Comparison of ENCODE assay signal across 31 cellular contexts in the genomic region with DNA sequence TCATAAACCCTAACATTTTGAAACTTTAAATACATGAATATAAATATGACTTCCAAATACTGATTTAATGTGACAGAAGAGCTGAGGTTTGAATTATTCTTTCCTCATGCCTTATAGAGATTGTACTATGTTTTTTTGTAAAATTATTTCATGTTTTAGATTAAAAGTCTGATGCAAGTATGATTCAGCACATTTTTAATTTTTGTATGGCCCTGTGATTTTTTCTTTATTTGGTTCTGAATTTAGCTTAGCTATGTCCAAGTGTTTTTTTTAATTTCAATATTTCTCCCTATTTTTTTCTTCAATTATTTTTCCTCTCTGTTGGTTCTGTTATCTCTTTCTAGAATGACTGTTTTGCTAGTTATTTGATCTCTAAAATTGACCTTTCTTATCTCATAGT.
"Had no signal": no experiment of that assay in that cellular context is flagged by ENCODE, and none has a peak within 500 bp of the region (broad histone marks: within the 10 kb centered on the region; RNA-seq: fewer than 3 reads in every experiment).

No MANE protein-coding gene starts in this region.

- ATAC-seq: activated CD8-positive, alpha-beta memory T cell treated with anti-CD3 and anti-CD28 coated beads, Interleukin-2, amount 10 ng/mL, durations not matched to agents 7 days and 5 days had no signal

- H3K27me3 ChIP-seq: adrenal gland had no signal

- H3K4me3 Mint-ChIP-seq: activated CD4-positive, alpha-beta memory T cell treated with anti-CD3 and anti-CD28 coated beads, Interleukin-2, amount 10 ng/mL, durations not matched to agents 7 days and 5 days; activated CD8-positive, alpha-beta memory T cell treated with anti-CD3 and anti-CD28 coated beads, Interleukin-2, amount 10 ng/mL, durations not matched to agents 7 days and 5 days; activated naive CD4-positive, alpha-beta T cell treated with anti-CD3 and anti-CD28 coated beads, Interleukin-2, amount 50 U/mL, for 24 hours; activated naive CD8-positive, alpha-beta T cell treated with anti-CD3 and anti-CD28 coated beads, Interleukin-2, amount 10 ng/mL, durations not matched to agents 7 days and 5 days; brain had no signal

- H3K27ac ChIP-seq: adrenal gland, KMS-11, PC-9, RWPE1, WERI-Rb-1 had no signal

- H3K4me3 ChIP-seq: adrenal gland, PC-9 had no signal

- H3K27me3 Mint-ChIP-seq: activated CD4-positive, alpha-beta memory T cell treated with anti-CD3 and anti-CD28 coated beads, Interleukin-2, amount 10 ng/mL, durations not matched to agents 7 days and 5 days; activated CD8-positive, alpha-beta memory T cell treated with anti-CD3 and anti-CD28 coated beads, Interleukin-2, amount 10 ng/mL, durations not matched to agents 7 days and 5 days; activated naive CD4-positive, alpha-beta T cell treated with anti-CD3 and anti-CD28 coated beads, Interleukin-2, amount 50 U/mL, for 24 hours; activated naive CD8-positive, alpha-beta T cell treated with anti-CD3 and anti-CD28 coated beads, Interleukin-2, amount 10 ng/mL, durations not matched to agents 7 days and 5 days; brain had no signal

- H3K4me1 ChIP-seq: adrenal gland had no signal

- DNase-seq: activated CD4-positive, alpha-beta memory T cell treated with anti-CD3 and anti-CD28 coated beads, Interleukin-2, amount 10 ng/mL, durations not matched to agents 7 days and 5 days; activated CD4-positive, alpha-beta T cell treated with anti-CD3 and anti-CD28 coated beads for 1 hour; activated CD4-positive, alpha-beta T cell treated with anti-CD3 and anti-CD28 coated beads for 48 hours; activated CD4-positive, CD25-positive, alpha-beta regulatory T cell; activated CD8-positive, alpha-beta memory T cell treated with anti-CD3 and anti-CD28 coated beads for 24 hours; activated CD8-positive, alpha-beta memory T cell treated with anti-CD3 and anti-CD28 coated beads, Interleukin-2, amount 10 ng/mL, durations not matched to agents 7 days and 5 days; activated CD8-positive, alpha-beta memory T cell treated with anti-CD3 and anti-CD28 coated beads, Interleukin-2, amount 50 U/mL, for 48 hours; activated effector memory CD4-positive, alpha-beta T cell treated with Interleukin-2 at 50 U/mL for 16 hours; activated naive CD8-positive, alpha-beta T cell treated with anti-CD3 and anti-CD28 coated beads, Interleukin-2, amount 10 ng/mL, durations not matched to agents 7 days and 5 days; activated T-cell treated with anti-CD3 and anti-CD28 coated beads, Interleukin-2, amount 50 U/mL, for 48 hours; adrenal gland; caudate nucleus; MM.1S; MV-4-11; NCI-H1092; NCI-H1436 treated with DMSO at 0.1 percent for 48 hours; NCI-H1694 treated with DMSO at 0.1 percent for 48 hours; NCI-H2029; NCI-H510A; NCI-H526; NCI-H748 treated with DMSO at 0.1 percent for 48 hours; NK-92 treated with Interleukin-12 subunit alpha and Interleukin-12 subunit beta, amount 100 ng/mL, for 24 hours; PC-9; Right ventricle myocardium superior; T1000; WERI-Rb-1 had no signal

- H3K27ac Mint-ChIP-seq: activated CD4-positive, alpha-beta memory T cell treated with anti-CD3 and anti-CD28 coated beads, Interleukin-2, amount 10 ng/mL, durations not matched to agents 7 days and 5 days; activated CD8-positive, alpha-beta memory T cell treated with anti-CD3 and anti-CD28 coated beads, Interleukin-2, amount 10 ng/mL, durations not matched to agents 7 days and 5 days; activated naive CD4-positive, alpha-beta T cell treated with anti-CD3 and anti-CD28 coated beads, Interleukin-2, amount 50 U/mL, for 24 hours; activated naive CD8-positive, alpha-beta T cell treated with anti-CD3 and anti-CD28 coated beads, Interleukin-2, amount 10 ng/mL, durations not matched to agents 7 days and 5 days; brain had no signal

- H3K4me1 Mint-ChIP-seq: activated CD4-positive, alpha-beta memory T cell treated with anti-CD3 and anti-CD28 coated beads, Interleukin-2, amount 10 ng/mL, durations not matched to agents 7 days and 5 days; activated CD8-positive, alpha-beta memory T cell treated with anti-CD3 and anti-CD28 coated beads, Interleukin-2, amount 10 ng/mL, durations not matched to agents 7 days and 5 days; activated naive CD4-positive, alpha-beta T cell treated with anti-CD3 and anti-CD28 coated beads, Interleukin-2, amount 50 U/mL, for 24 hours; activated naive CD8-positive, alpha-beta T cell treated with anti-CD3 and anti-CD28 coated beads, Interleukin-2, amount 10 ng/mL, durations not matched to agents 7 days and 5 days had no signal

- H3K9ac ChIP-seq: KMS-11 had no signal

- H3K36me3 Mint-ChIP-seq: activated CD8-positive, alpha-beta memory T cell treated with anti-CD3 and anti-CD28 coated beads, Interleukin-2, amount 10 ng/mL, durations not matched to agents 7 days and 5 days; activated naive CD4-positive, alpha-beta T cell treated with anti-CD3 and anti-CD28 coated beads, Interleukin-2, amount 50 U/mL, for 24 hours; activated naive CD8-positive, alpha-beta T cell treated with anti-CD3 and anti-CD28 coated beads, Interleukin-2, amount 10 ng/mL, durations not matched to agents 7 days and 5 days had no signal

- FAIRE-seq: bronchial epithelial cell had no signal

- H3K36me3 ChIP-seq: adrenal gland, WERI-Rb-1 had no signal

- H3K9me3 ChIP-seq: adrenal gland had no signal
